21 cellular contexts compared by ENCODE assay signal in genomic region chr2:112938904-112939303, GRCh38. TPM values are rescaled to one million over a fixed set of nuclear protein-coding genes. Genes with fewer than 3 reads are reported as not detected.
DNase-seq lines count a peak whose midpoint lies in the region; ATAC-seq and TF ChIP-seq lines count a peak whose summit lies in the region.
"Had no signal": no experiment of that assay in that cellular context is flagged by ENCODE, and none has a peak within 500 bp of the region (broad histone marks: within the 10 kb centered on the region; RNA-seq: fewer than 3 reads in every experiment).

No MANE protein-coding gene starts in this region.

- no peaks in the 10 kb centered on the region for H3K36me3 Mint-ChIP-seq in T-helper 17 cell (ENCODE audit: low read depth)
- H3K36me3 Mint-ChIP-seq in activated CD4-positive, alpha-beta T cell treated with anti-CD3 and anti-CD28 coated beads for 36 hours (ENCODE audit: low read depth) = no peaks in the 10 kb centered on the region
- H3K36me3 Mint-ChIP-seq: mesothelial cell of epicardium had no signal

- intact Hi-C loops in activated CD4-positive, alpha-beta T cell treated with anti-CD3 and anti-CD28 coated beads for 36 hours (cut with DNase I, micrococcal nuclease) = no loop called here

- peak overlapping the region; percentile 20; the same call in 1 of the 2 replicates for H3K27ac ChIP-seq in C4-2B
- H3K27ac ChIP-seq: HL-60, SJSA1, skin epidermis, VCaP had no signal

- no peaks in the 10 kb centered on the region for H3K9me3 Mint-ChIP-seq in activated CD4-positive, alpha-beta T cell treated with anti-CD3 and anti-CD28 coated beads for 36 hours (ENCODE audit: low read depth)
- H3K9me3 Mint-ChIP-seq: mesothelial cell of epicardium; stimulated activated naive CD8-positive, alpha-beta T cell treated with anti-CD3 and anti-CD28 coated beads, Interleukin-15, amount 100 ng/mL, for 72 hours had no signal

- no peaks in the 10 kb centered on the region for H3K9me3 ChIP-seq in T-helper 17 cell (ENCODE audit: control insufficient read depth, low read length, poor library complexity, severe bottlenecking)
- H3K9me3 ChIP-seq: HAP-1, SJSA1 had no signal

- CTCF ChIA-PET in activated CD4-positive, alpha-beta T cell treated with anti-CD3 and anti-CD28 coated beads for 36 hours (lab: Charles Lee) = interaction anchor here (0.5 to 5.0 kb wide), 3 partner anchors 36 to 190 kb away, joined by 4 to 94 read pairs (median 6); no protein-coding TSS in a partner anchor

- POLR2A ChIA-PET in activated CD4-positive, alpha-beta T cell treated with anti-CD3 and anti-CD28 coated beads for 36 hours (lab: Charles Lee) = no interaction called here

- DNase-seq in HS-27A (ENCODE audit: low read depth) = peak; percentile 61
- no peak for DNase-seq in T-helper 17 cell
- peak; percentile 34 for DNase-seq in iris pigment epithelial cell (ENCODE audit: low read depth)
- DNase-seq in D341Med (ENCODE audit: low spot score) = no peak
- DNase-seq in OCI-M2 (lab: John Stamatoyannopoulos, UW; ENCODE audit: unreplicated experiment) = no peak
- no peak for DNase-seq in activated CD4-positive, alpha-beta T cell treated with anti-CD3 and anti-CD28 coated beads for 36 hours
- DNase-seq: activated naive CD4-positive, alpha-beta T cell treated with anti-CD3 and anti-CD28 coated beads, Interleukin-2, amount 50 U/mL, for 16 hours; cerebellar nuclear complex; DMS 273 treated with DMSO at 0.1 percent for 48 hours; NCI-H2081 treated with DMSO at 0.1 percent for 48 hours; stimulated activated naive CD8-positive, alpha-beta T cell treated with anti-CD3 and anti-CD28 coated beads, Interleukin-15, amount 100 ng/mL, for 72 hours had no signal

- no peak for TF ChIP-seq CTCF in C4-2B (conservative IDR thresholded peaks at IDR 0.05)

- no peak overlapping the region for H3K4me3 Mint-ChIP-seq in T-helper 17 cell
- no peak overlapping the region for H3K4me3 Mint-ChIP-seq in activated CD4-positive, alpha-beta T cell treated with anti-CD3 and anti-CD28 coated beads for 36 hours
- H3K4me3 Mint-ChIP-seq: mesothelial cell of epicardium; stimulated activated naive CD8-positive, alpha-beta T cell treated with anti-CD3 and anti-CD28 coated beads, Interleukin-15, amount 100 ng/mL, for 72 hours had no signal

- ATAC-seq in T-helper 17 cell (peak; percentile 61), GM21390 (IDR thresholded peaks at IDR 0.05; ENCODE audit: unreplicated experiment) (no peak)
- no peak for ATAC-seq in activated CD4-positive, alpha-beta T cell treated with anti-CD3 and anti-CD28 coated beads for 36 hours
- ATAC-seq: stimulated activated naive CD8-positive, alpha-beta T cell treated with anti-CD3 and anti-CD28 coated beads, Interleukin-15, amount 100 ng/mL, for 72 hours had no signal

- H3K4me1 Mint-ChIP-seq in T-helper 17 cell = peaks cover 12% of the 10 kb centered on the region
- no peaks in the 10 kb centered on the region for H3K4me1 Mint-ChIP-seq in activated CD4-positive, alpha-beta T cell treated with anti-CD3 and anti-CD28 coated beads for 36 hours
- H3K4me1 Mint-ChIP-seq: mesothelial cell of epicardium; stimulated activated naive CD8-positive, alpha-beta T cell treated with anti-CD3 and anti-CD28 coated beads, Interleukin-15, amount 100 ng/mL, for 72 hours had no signal

- H3K27ac Mint-ChIP-seq in T-helper 17 cell = no peak overlapping the region
- H3K27ac Mint-ChIP-seq in activated CD4-positive, alpha-beta T cell treated with anti-CD3 and anti-CD28 coated beads for 36 hours = no peak overlapping the region
- H3K27ac Mint-ChIP-seq: mesothelial cell of epicardium; stimulated activated naive CD8-positive, alpha-beta T cell treated with anti-CD3 and anti-CD28 coated beads, Interleukin-15, amount 100 ng/mL, for 72 hours had no signal

- H3K27me3 Mint-ChIP-seq in T-helper 17 cell = peaks cover 25% of the 10 kb centered on the region
- H3K27me3 Mint-ChIP-seq in activated CD4-positive, alpha-beta T cell treated with anti-CD3 and anti-CD28 coated beads for 36 hours = no peaks in the 10 kb centered on the region
- H3K27me3 Mint-ChIP-seq: stimulated activated naive CD8-positive, alpha-beta T cell treated with anti-CD3 and anti-CD28 coated beads, Interleukin-15, amount 100 ng/mL, for 72 hours had no signal

RNA-seq across cellular contexts. Expression of gene IL37, which starts 27.9 kb away (rescaled TPM):
- not detected for total RNA-seq in T-helper 17 cell
- not detected for total RNA-seq in activated CD4-positive, alpha-beta T cell treated with anti-CD3 and anti-CD28 coated beads for 36 hours
- total RNA-seq: frontal cortex, mesothelial cell of epicardium, omental fat pad, SJSA1 had no signal

RNA-seq across cellular contexts. Expression of gene IL36G, which starts 38.9 kb away (rescaled TPM):
- total RNA-seq in T-helper 17 cell = not detected
- not detected for total RNA-seq in activated CD4-positive, alpha-beta T cell treated with anti-CD3 and anti-CD28 coated beads for 36 hours
- total RNA-seq: mesothelial cell of epicardium, omental fat pad, SJSA1 had no signal

Comparison
In these comparisons a context has a peak if more than half of its experiments do, and no peak if none do; other contexts are left out.
1. DNase-seq: peak in HS-27A (single experiment) and iris pigment epithelial cell (single experiment); none in T-helper 17 cell (0 of 3), D341Med (single experiment), OCI-M2 (single experiment) and activated CD4-positive, alpha-beta T cell treated with anti-CD3 and anti-CD28 coated beads for 36 hours (single experiment).